Comparison of ENCODE assay signal across 9 cellular contexts in genomic region chr5:141359790-141360426, GRCh38. TPM values are rescaled to one million over a fixed set of nuclear protein-coding genes. Genes with fewer than 3 reads are reported as not detected.
A peak's percentile ranks its signal among the peaks of the same experiment; 100 is the strongest.
DNase-seq lines count a peak whose midpoint lies in the region; ATAC-seq and TF ChIP-seq lines count a peak whose summit lies in the region.
"Had no signal": no experiment of that assay in that cellular context is flagged by ENCODE, and none has a peak within 500 bp of the region (broad histone marks: within the 10 kb centered on the region; RNA-seq: fewer than 3 reads in every experiment).

PCDHGB2 (plus strand) TSS chr5:141359994; CDS start chr5:141360136, 142 bp downstream.

- WGBS in testis, 2 donors = 14 to 20% methylated on average over 24 of the region's 24 CpGs

- H3K4me1 Mint-ChIP-seq in activated CD8-positive, alpha-beta T cell treated with anti-CD3 and anti-CD28 coated beads for 36 hours (ENCODE audit: low read depth) = no peaks in the 10 kb centered on the region

- no peaks in the 10 kb centered on the region for H3K27me3 ChIP-seq in iPS-15b (ENCODE audit: control insufficient read depth, insufficient read depth, low read length)
- H3K27me3 ChIP-seq in testis = no peaks in the 10 kb centered on the region

- CTCF ChIA-PET in activated CD8-positive, alpha-beta T cell treated with anti-CD3 and anti-CD28 coated beads for 36 hours (lab: Charles Lee) = interaction anchor here (0.6 to 1.9 kb wide), 9 partner anchors 10 to 196 kb away, joined by 3 to 8 read pairs (median 4); partner anchors contain the start of genes PCDHGA10, PCDHGA3, PCDHGB1 and PCDHGB3

- no peak within 1 kb of the TSS for H3K9ac ChIP-seq in iPS-15b (ENCODE audit: low read depth, low read length)

- intact Hi-C loops in activated CD8-positive, alpha-beta T cell treated with anti-CD3 and anti-CD28 coated beads for 36 hours (cut with micrococcal nuclease) = no loop called here
- intact Hi-C loops in testis (cut with DNase I; ENCODE audit: low total_unique reads) = no loop called here

- H3K4me3 ChIP-seq in GM12875 (ENCODE audit: low read depth, low read length) = peak within 1 kb of the TSS; percentile 56
- no peak within 1 kb of the TSS for H3K4me3 ChIP-seq in Jurkat, Clone E6-1 (ENCODE audit: low read length)
- peak within 1 kb of the TSS; percentile 37 for H3K4me3 ChIP-seq in iPS-15b (ENCODE audit: low read depth, low read length)
- H3K4me3 ChIP-seq in testis = peak within 1 kb of the TSS in 1 of 2 donors; percentile 24
- H3K4me3 ChIP-seq: lung had no signal

- H3K9me3 ChIP-seq in iPS-15b (ENCODE audit: control insufficient read depth, insufficient read depth, low read length) (peaks cover 7% of the 10 kb centered on the region), testis (no peaks in the 10 kb centered on the region)

- no peaks in the 10 kb centered on the region for H3K4me1 ChIP-seq in iPS-15b (ENCODE audit: control insufficient read depth, insufficient read depth, low read length)
- no peaks in the 10 kb centered on the region for H3K4me1 ChIP-seq in testis

- H3K36me3 ChIP-seq in iPS-15b (ENCODE audit: control insufficient read depth, insufficient read depth, low read length) (no peaks in the 10 kb centered on the region), testis (ENCODE audit: low read depth, missing control alignments) (no peaks in the 10 kb centered on the region)

- no peak for ATAC-seq in activated CD8-positive, alpha-beta T cell treated with anti-CD3 and anti-CD28 coated beads for 36 hours

- no peak within 1 kb of the TSS for H3K27ac Mint-ChIP-seq in activated CD8-positive, alpha-beta T cell treated with anti-CD3 and anti-CD28 coated beads for 36 hours

- H3K27me3 Mint-ChIP-seq in activated CD8-positive, alpha-beta T cell treated with anti-CD3 and anti-CD28 coated beads for 36 hours = peaks cover 69% of the 10 kb centered on the region

- TF ChIP-seq POLR2A in testis (IDR thresholded peaks at IDR 0.05) = no peak

- peaks cover 19% of the 10 kb centered on the region for H3K36me3 Mint-ChIP-seq in activated CD8-positive, alpha-beta T cell treated with anti-CD3 and anti-CD28 coated beads for 36 hours (ENCODE audit: low read depth)

- POLR2A ChIA-PET in activated CD8-positive, alpha-beta T cell treated with anti-CD3 and anti-CD28 coated beads for 36 hours (lab: Charles Lee) = no interaction called here

- peak; percentile 32; the same call in 1 of the 2 replicates for TF ChIP-seq CTCF in GM12875 (IDR thresholded peaks at IDR 0.05; ENCODE audit: borderline replicate concordance, insufficient read depth, low read depth, low read length)
- TF ChIP-seq CTCF in activated CD8-positive, alpha-beta T cell treated with anti-CD3 and anti-CD28 coated beads for 36 hours (IDR thresholded peaks at IDR 0.05) = peak; percentile 56
- TF ChIP-seq CTCF in testis (IDR thresholded peaks at IDR 0.05) = peak in 2 of 3 experiments; percentile 17 to 39

- H3K9me3 Mint-ChIP-seq in activated CD8-positive, alpha-beta T cell treated with anti-CD3 and anti-CD28 coated beads for 36 hours = peaks cover 35% of the 10 kb centered on the region

- H3K4me3 Mint-ChIP-seq in activated CD8-positive, alpha-beta T cell treated with anti-CD3 and anti-CD28 coated beads for 36 hours = peak within 1 kb of the TSS; percentile 70

- DNase-seq in 8988T (peak; percentile 62), testis (no peak), DMS153 (lab: John Stamatoyannopoulos, UW) (no peak)
- peak; percentile 24 for DNase-seq in Jurkat, Clone E6-1 (ENCODE audit: low read depth, low spot score)
- DNase-seq in activated CD8-positive, alpha-beta T cell treated with anti-CD3 and anti-CD28 coated beads for 36 hours = peak; percentile 16
- no peak for DNase-seq in activated effector memory CD4-positive, alpha-beta T cell treated with anti-CD3 and anti-CD28 coated beads, Interleukin-2, amount 50 U/mL, for 16 hours

- H3K27ac ChIP-seq in testis = no peak within 1 kb of the TSS

RNA-seq across cellular contexts. Expression of gene PCDHGB2, which starts in this region (rescaled TPM):
- not detected for polyA plus RNA-seq in Jurkat, Clone E6-1 (2012; ENCODE audit: insufficient read depth, insufficient read length)
- total RNA-seq in activated CD8-positive, alpha-beta T cell treated with anti-CD3 and anti-CD28 coated beads for 36 hours = under 1 TPM; 0.11 to 0.14 TPM
- 10 to 100 TPM; 16.6 to 20.4 TPM for total RNA-seq in testis
- 1.5 TPM for polyA plus RNA-seq in testis (ENCODE audit: insufficient read depth, low read depth, low replicate concordance)

Comparison
In these comparisons a context has a peak if more than half of its experiments do, and no peak if none do; other contexts are left out.
1. RNA of gene PCDHGB2 (total RNA-seq): 16.6 to 20.4 TPM in testis; 0.11 to 0.14 TPM in activated CD8-positive, alpha-beta T cell treated with anti-CD3 and anti-CD28 coated beads for 36 hours; every median in the first group is over 10 times any median in the second.
2. Peak in DNase-seq in activated CD8-positive, alpha-beta T cell treated with anti-CD3 and anti-CD28 coated beads for 36 hours; RNA of the gene not detected or under 1 TPM.
3. DNase-seq: peak in 8988T (single experiment) and Jurkat, Clone E6-1 (single experiment); none in testis (single experiment), DMS153 (single experiment) and activated effector memory CD4-positive, alpha-beta T cell treated with anti-CD3 and anti-CD28 coated beads, Interleukin-2, amount 50 U/mL, for 16 hours (single experiment).
4. Peak in every context shown above with its lines, with median percentiles within 50 percentile points of each other: CTCF ChIP-seq.